ENCODE assay signal across 23 cellular contexts in the genomic region with DNA sequence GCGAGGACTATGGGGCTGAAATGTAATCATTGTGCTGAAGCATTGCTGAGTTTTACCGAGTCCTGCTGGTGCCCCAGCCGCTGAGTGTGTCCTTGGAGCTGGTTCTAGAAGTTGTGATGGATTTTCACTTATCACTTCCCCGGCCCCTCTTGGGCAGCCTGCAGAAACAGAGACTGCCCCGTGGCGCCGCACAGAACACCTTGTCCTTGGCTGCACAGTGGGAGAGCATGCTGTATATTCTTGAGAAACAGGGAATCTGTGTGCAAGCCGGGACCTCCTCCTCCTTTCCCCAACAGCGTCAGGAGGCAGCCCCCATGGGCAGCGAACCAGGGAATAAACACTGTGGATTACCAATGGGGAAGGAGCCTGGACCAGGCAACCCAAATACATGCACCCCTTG.
DNase-seq lines count a peak whose midpoint lies in the region; ATAC-seq and TF ChIP-seq lines count a peak whose summit lies in the region.
"Had no signal": no experiment of that assay in that cellular context is flagged by ENCODE, and none has a peak within 500 bp of the region (broad histone marks: within the 10 kb centered on the region; RNA-seq: fewer than 3 reads in every experiment).

No MANE protein-coding gene starts in this region.

- H3K4me1 Mint-ChIP-seq in nephron progenitor cell (peaks cover 5% of the 10 kb centered on the region), H9 (no peaks in the 10 kb centered on the region)
- H3K4me1 Mint-ChIP-seq: CD14-positive monocyte; CD8-positive, alpha-beta memory T cell; GM23338 had no signal

- no peak overlapping the region for H2BK20ac ChIP-seq in H9 (ENCODE audit: low read depth, low read length, poor library complexity, severe bottlenecking)

- intact Hi-C loops in testis (cut with DNase I; ENCODE audit: low total_unique reads): no loop called here

- ATAC-seq in GM21528 (IDR thresholded peaks at IDR 0.05; ENCODE audit: low FRiP score, unreplicated experiment) (no peak), HG02588 (IDR thresholded peaks at IDR 0.05; ENCODE audit: unreplicated experiment) (no peak)
- ATAC-seq: A549, GM12878, GM23338 had no signal

- H3K14ac ChIP-seq in H9 (ENCODE audit: insufficient read depth, low read length): no peak overlapping the region

- no peak overlapping the region for H4K5ac ChIP-seq in H9 (ENCODE audit: insufficient read length, low read depth, low read length)

- H3K4me3 ChIP-seq in adipocyte (ENCODE audit: low read length) (no peak overlapping the region), testis (no peak overlapping the region)
- H3K4me3 ChIP-seq: A549; BLaER1 treated with 17β-estradiol and CSF1 and Interleukin-3, amounts not matched to agents 10 nM and 100 nM; GM12878; GM23338; HAP-1 had no signal

- H3K9me3 Mint-ChIP-seq in nephron progenitor cell (peaks cover 37% of the 10 kb centered on the region), H9 (peaks cover 15 to 31% of the 10 kb centered on the region in 2 experiments)

- H3K27ac ChIP-seq in testis (peak overlapping the region in 1 of 2 donors; percentile 55), H9 (ENCODE audit: insufficient read length, low read depth, low read length) (no peak overlapping the region)
- H3K27ac ChIP-seq: A549; BLaER1 treated with 17β-estradiol and CSF1 and Interleukin-3, amounts not matched to agents 10 nM and 100 nM had no signal

- no peak overlapping the region for H2BK15ac ChIP-seq in H9 (ENCODE audit: low read depth, low read length)

- no peak for TF ChIP-seq POLR2A in testis (IDR thresholded peaks at IDR 0.05)

- no peak overlapping the region for H2AK5ac ChIP-seq in H9 (ENCODE audit: insufficient read length, low read length)

- peak; percentile 17 for DNase-seq in adipocyte (ENCODE audit: low read depth)
- DNase-seq in nephron progenitor cell: no peak
- peak; percentile 55 for DNase-seq in testis
- DNase-seq in H9: no peak
- DNase-seq: 8988T; ACHN; AML-193; BE2C; CD4-positive, alpha-beta T cell; CD8-positive, alpha-beta memory T cell; DMS 273 treated with DMSO at 0.1 percent for 48 hours; DMS79; EL; GDM1; HFFc6 had no signal

- H3K4ac ChIP-seq in H9 (ENCODE audit: low read depth, low read length): no peak overlapping the region

- no peak overlapping the region for H3K56ac ChIP-seq in H9 (ENCODE audit: insufficient read length, low read depth, low read length)

- no peak overlapping the region for H2BK120ac ChIP-seq in H9 (ENCODE audit: low read depth, low read length, poor library complexity, severe bottlenecking)

- H3K27me3 ChIP-seq in adipocyte (replicated peaks; ENCODE audit: control insufficient read depth, insufficient read depth, low read length): peaks cover 12% of the 10 kb centered on the region
- H3K27me3 ChIP-seq in testis: no peaks in the 10 kb centered on the region
- H3K27me3 ChIP-seq in H9 (ENCODE audit: insufficient read depth, low read length): no peaks in the 10 kb centered on the region
- H3K27me3 ChIP-seq: BE2C; BLaER1 treated with 17β-estradiol and CSF1 and Interleukin-3, amounts not matched to agents 10 nM and 100 nM had no signal

- H3K23ac ChIP-seq in H9 (ENCODE audit: insufficient read length, low read depth, low read length): no peak overlapping the region

- H4K8ac ChIP-seq in H9 (replicated peaks; ENCODE audit: insufficient read length, low read depth, low read length): no peak overlapping the region

- TF ChIP-seq CTCF in nephron progenitor cell (IDR thresholded peaks at IDR 0.05) (no peak), testis (IDR thresholded peaks at IDR 0.05) (no peak), H9 (conservative IDR thresholded peaks at IDR 0.05) (no peak)

- no peak overlapping the region for H3K4me3 Mint-ChIP-seq in nephron progenitor cell
- no peak overlapping the region; a peak in 1 of 5 replicates for H3K4me3 Mint-ChIP-seq in H9
- H3K4me3 Mint-ChIP-seq: CD14-positive monocyte; CD4-positive, alpha-beta T cell; CD8-positive, alpha-beta memory T cell; GM23338; HFFc6 had no signal

- H3K18ac ChIP-seq in H9 (ENCODE audit: insufficient read length, low read depth, low read length): no peak overlapping the region

- no peak overlapping the region for H2BK12ac ChIP-seq in H9 (ENCODE audit: insufficient read length, low read depth, low read length)

- WGBS in testis, 2 donors: 32 to 50% methylated on average over 9 to 10 of the region's 10 CpGs
- no CpG with 5 or more reads among the region's 10 CpGs for WGBS in H9 (ENCODE audit: extremely low coverage, insufficient read length, low lambda C conversion rate)

- no peaks in the 10 kb centered on the region for H3K79me2 ChIP-seq in H9 (ENCODE audit: insufficient read depth, low read length)

- H3T11ph ChIP-seq in H9 (ENCODE audit: low read length): no peak overlapping the region

- peak overlapping the region; percentile 17 for H3K27ac Mint-ChIP-seq in nephron progenitor cell
- no peak overlapping the region; a peak in 1 of 7 replicates for H3K27ac Mint-ChIP-seq in H9
- H3K27ac Mint-ChIP-seq: CD14-positive monocyte; CD4-positive, alpha-beta T cell; CD8-positive, alpha-beta memory T cell; GM23338; HFFc6 had no signal

- no peak overlapping the region for H4K91ac ChIP-seq in H9 (ENCODE audit: insufficient read length, low read depth, low read length)

- H3K79me1 ChIP-seq in H9 (ENCODE audit: insufficient read depth, low read depth, low read length, poor library complexity, severe bottlenecking): no peaks in the 10 kb centered on the region

- H3K4me1 ChIP-seq in adipocyte (ENCODE audit: control insufficient read depth, insufficient read depth, low read length) (no peaks in the 10 kb centered on the region), testis (peaks cover 12% of the 10 kb centered on the region), H9 (ENCODE audit: insufficient read depth, low read length) (no peaks in the 10 kb centered on the region)
- H3K4me1 ChIP-seq: A549, BE2C, HAP-1 had no signal

- peaks cover 15% of the 10 kb centered on the region for H3K27me3 Mint-ChIP-seq in nephron progenitor cell (ENCODE audit: low read depth, poor library complexity)
- peaks cover 11% of the 10 kb centered on the region for H3K27me3 Mint-ChIP-seq in H9 (ENCODE audit: low read depth)
- H3K27me3 Mint-ChIP-seq: CD4-positive, alpha-beta T cell had no signal

- no peaks in the 10 kb centered on the region for H3K36me3 ChIP-seq in adipocyte (ENCODE audit: control insufficient read depth, insufficient read depth, low read length, severe bottlenecking)
- H3K36me3 ChIP-seq in testis (ENCODE audit: low read depth, missing control alignments): no peaks in the 10 kb centered on the region
- H3K36me3 ChIP-seq: BE2C; BLaER1 treated with 17β-estradiol and CSF1 and Interleukin-3, amounts not matched to agents 10 nM and 100 nM; HAP-1 had no signal

- H3K9me3 ChIP-seq in adipocyte (ENCODE audit: control insufficient read depth, low read length) (peaks cover 6% of the 10 kb centered on the region), testis (no peaks in the 10 kb centered on the region), H9 (ENCODE audit: control insufficient read depth, low read depth, low read length) (no peaks in the 10 kb centered on the region)
- H3K9me3 ChIP-seq: HAP-1 had no signal

- H3K9ac ChIP-seq in adipocyte (ENCODE audit: low read length) (no peak overlapping the region), H9 (ENCODE audit: extremely low read depth, insufficient read length, low read length) (no peak overlapping the region)
- H3K9ac ChIP-seq: BLaER1 treated with 17β-estradiol and CSF1 and Interleukin-3, amounts not matched to agents 10 nM and 100 nM had no signal

- peaks cover 5% of the 10 kb centered on the region for H3K36me3 Mint-ChIP-seq in nephron progenitor cell (ENCODE audit: low read depth)
- peaks cover 0 to 6% (median 3%) of the 10 kb centered on the region in 3 experiments; a peak in 3 of 7 replicates for H3K36me3 Mint-ChIP-seq in H9 (ENCODE audit: insufficient read depth in 1 of 3, low read depth in 3 of 3)
- H3K36me3 Mint-ChIP-seq: CD14-positive monocyte; CD8-positive, alpha-beta memory T cell had no signal

- H2AFZ ChIP-seq in H9 (ENCODE audit: low read length): no peak overlapping the region
- H2AFZ ChIP-seq: GM23338 had no signal

- no peak overlapping the region for H3K4me2 ChIP-seq in H9 (ENCODE audit: insufficient read depth, insufficient read length, low read length)
- H3K4me2 ChIP-seq: A549; BLaER1 treated with 17β-estradiol and CSF1 and Interleukin-3, amounts not matched to agents 10 nM and 100 nM; GM23338 had no signal

- H2BK5ac ChIP-seq in H9 (ENCODE audit: insufficient read length, low read length): no peak overlapping the region

- H4K20me1 ChIP-seq in H9 (ENCODE audit: control insufficient read depth, insufficient read depth, insufficient read length): no peaks in the 10 kb centered on the region
- H4K20me1 ChIP-seq: BLaER1 treated with 17β-estradiol and CSF1 and Interleukin-3, amounts not matched to agents 10 nM and 100 nM had no signal

- no peaks in the 10 kb centered on the region for H3K23me2 ChIP-seq in H9 (ENCODE audit: insufficient read length, low read depth, low read length, poor library complexity, severe bottlenecking)

Comparison
In these comparisons a context has a peak if more than half of its experiments do, and no peak if none do; other contexts are left out.
1. DNase-seq: peak in adipocyte (single experiment) and testis (single experiment); none in nephron progenitor cell (single experiment) and H9 (single experiment).